Comparison of ENCODE assay signal across 15 cellular contexts in the genomic region with DNA sequence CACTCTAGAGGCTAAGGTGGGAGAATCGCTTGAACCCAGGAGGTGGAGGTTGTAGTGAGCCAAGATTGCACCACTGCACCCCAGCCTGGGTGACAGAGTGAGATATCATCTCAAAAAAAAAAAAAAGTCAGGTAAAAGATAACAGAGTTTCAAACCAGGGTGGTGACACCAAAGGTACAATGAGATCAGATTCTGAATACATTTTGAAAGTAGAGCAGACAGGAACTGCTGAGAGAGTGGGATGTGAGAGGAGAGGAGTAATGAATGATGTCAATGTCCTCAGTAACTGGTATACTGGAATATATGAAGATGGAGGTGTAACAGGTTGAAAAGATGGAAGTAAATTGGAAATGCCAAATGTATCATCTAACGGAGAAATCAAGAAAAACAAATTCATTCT.
"Had no signal": no experiment of that assay in that cellular context is flagged by ENCODE, and none has a peak within 500 bp of the region (broad histone marks: within the 10 kb centered on the region; RNA-seq: fewer than 3 reads in every experiment).

No MANE protein-coding gene starts in this region.

- H3K27ac Mint-ChIP-seq: stimulated activated memory B cell treated with anti-CD40 and anti-IgM and Interleukin-4, amounts not matched to agents 10 μg/mL and 1 μg/mL and 100 μg/mL, for 72 hours had no signal

- H3K9me3 Mint-ChIP-seq: brain; stimulated activated memory B cell treated with anti-CD40 and anti-IgM and Interleukin-4, amounts not matched to agents 10 μg/mL and 1 μg/mL and 100 μg/mL, for 72 hours had no signal

- H3K4me3 Mint-ChIP-seq: brain; naive thymus-derived CD4-positive, alpha-beta T cell; stimulated activated memory B cell treated with anti-CD40 and anti-IgM and Interleukin-4, amounts not matched to agents 10 μg/mL and 1 μg/mL and 100 μg/mL, for 72 hours had no signal

- ATAC-seq: left lung; naive thymus-derived CD4-positive, alpha-beta T cell; stimulated activated memory B cell treated with anti-CD40 and anti-IgM and Interleukin-4, amounts not matched to agents 10 μg/mL and 1 μg/mL and 100 μg/mL, for 72 hours had no signal

- H3K27me3 Mint-ChIP-seq: brain; naive thymus-derived CD4-positive, alpha-beta T cell; stimulated activated memory B cell treated with anti-CD40 and anti-IgM and Interleukin-4, amounts not matched to agents 10 μg/mL and 1 μg/mL and 100 μg/mL, for 72 hours had no signal

- DNase-seq: activated CD4-positive, CD25-positive, alpha-beta regulatory T cell treated with anti-CD3 and anti-CD28 coated beads, Interleukin-2, amount 50 U/mL, for 72 hours; activated CD8-positive, alpha-beta memory T cell treated with anti-CD3 and anti-CD28 coated beads for 24 hours; amygdala; central memory CD4-positive, alpha-beta T cell; hippocampal formation; kidney; left lung; mammary epithelial cell; naive thymus-derived CD4-positive, alpha-beta T cell; sigmoid colon; spleen; T-helper 9 cell; trophoblast cell had no signal
